ENCODE assay signal across 1 cellular context in the genomic region with DNA sequence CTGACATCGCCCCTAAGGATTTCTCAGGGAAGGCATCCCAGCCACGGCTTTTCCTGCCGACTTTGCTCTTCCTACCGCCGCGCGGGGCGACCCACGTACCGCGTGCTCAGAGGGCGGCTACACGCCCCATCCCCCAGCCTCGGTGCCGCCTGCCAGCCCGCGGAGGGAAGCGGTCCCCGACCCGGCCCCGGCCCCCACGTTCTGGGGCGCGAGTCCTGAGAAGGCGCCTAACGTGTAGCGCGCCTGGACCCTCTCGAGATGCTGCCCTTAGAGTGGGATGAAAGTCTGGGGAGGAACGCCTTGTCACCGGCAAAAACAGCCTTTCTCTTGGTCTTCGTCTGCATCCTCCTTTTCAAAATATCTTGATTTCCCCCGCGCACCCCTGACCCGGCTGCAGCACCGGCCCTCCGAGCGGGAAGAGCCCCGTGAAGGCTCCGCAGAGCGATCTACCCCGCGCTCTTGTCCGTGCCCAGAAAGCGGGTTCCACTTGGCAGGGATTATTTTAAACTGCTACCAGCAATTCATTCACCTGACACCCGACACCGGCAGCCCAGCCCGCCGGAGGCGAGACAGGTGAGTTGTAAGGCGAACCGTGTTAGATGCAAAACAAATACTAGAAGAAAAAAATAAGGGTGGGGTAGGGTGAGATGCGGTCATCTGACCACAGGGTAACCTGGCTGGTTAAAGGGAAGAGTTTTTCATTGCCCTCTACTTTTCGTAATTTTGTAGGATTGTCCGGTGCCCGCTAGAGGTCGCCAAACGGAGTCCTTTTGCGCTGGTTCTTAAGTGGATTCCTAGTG.
A peak's percentile ranks its signal among the peaks of the same experiment; 100 is the strongest.
TF ChIP-seq lines count a peak whose summit lies in the region.

No MANE protein-coding gene starts in this region.

TF ChIP-seq in HepG2, 621 proteins besides CTCF, POLR2A, EP300 and RAD21 (continued from another document and continues in another):
- TF ChIP-seq, protein P1, sequence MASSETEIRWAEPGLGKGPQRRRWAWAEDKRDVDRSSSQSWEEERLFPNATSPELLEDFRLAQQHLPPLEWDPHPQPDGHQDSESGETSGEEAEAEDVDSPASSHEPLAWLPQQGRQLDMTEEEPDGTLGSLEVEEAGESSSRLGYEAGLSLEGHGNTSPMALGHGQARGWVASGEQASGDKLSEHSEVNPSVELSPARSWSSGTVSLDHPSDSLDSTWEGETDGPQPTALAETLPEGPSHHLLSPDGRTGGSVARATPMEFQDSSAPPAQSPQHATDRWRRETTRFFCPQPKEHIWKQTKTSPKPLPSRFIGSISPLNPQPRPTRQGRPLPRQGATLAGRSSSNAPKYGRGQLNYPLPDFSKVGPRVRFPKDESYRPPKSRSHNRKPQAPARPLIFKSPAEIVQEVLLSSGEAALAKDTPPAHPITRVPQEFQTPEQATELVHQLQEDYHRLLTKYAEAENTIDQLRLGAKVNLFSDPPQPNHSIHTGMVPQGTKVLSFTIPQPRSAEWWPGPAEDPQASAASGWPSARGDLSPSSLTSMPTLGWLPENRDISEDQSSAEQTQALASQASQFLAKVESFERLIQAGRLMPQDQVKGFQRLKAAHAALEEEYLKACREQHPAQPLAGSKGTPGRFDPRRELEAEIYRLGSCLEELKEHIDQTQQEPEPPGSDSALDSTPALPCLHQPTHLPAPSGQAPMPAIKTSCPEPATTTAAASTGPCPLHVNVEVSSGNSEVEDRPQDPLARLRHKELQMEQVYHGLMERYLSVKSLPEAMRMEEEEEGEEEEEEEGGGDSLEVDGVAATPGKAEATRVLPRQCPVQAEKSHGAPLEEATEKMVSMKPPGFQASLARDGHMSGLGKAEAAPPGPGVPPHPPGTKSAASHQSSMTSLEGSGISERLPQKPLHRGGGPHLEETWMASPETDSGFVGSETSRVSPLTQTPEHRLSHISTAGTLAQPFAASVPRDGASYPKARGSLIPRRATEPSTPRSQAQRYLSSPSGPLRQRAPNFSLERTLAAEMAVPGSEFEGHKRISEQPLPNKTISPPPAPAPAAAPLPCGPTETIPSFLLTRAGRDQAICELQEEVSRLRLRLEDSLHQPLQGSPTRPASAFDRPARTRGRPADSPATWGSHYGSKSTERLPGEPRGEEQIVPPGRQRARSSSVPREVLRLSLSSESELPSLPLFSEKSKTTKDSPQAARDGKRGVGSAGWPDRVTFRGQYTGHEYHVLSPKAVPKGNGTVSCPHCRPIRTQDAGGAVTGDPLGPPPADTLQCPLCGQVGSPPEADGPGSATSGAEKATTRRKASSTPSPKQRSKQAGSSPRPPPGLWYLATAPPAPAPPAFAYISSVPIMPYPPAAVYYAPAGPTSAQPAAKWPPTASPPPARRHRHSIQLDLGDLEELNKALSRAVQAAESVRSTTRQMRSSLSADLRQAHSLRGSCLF (CRISPR knock-in tag; IDR thresholded peaks at IDR 0.05; ENCODE audit: borderline replicate concordance): no peak
- no peak for TF ChIP-seq TEAD2 (CRISPR knock-in tag; IDR thresholded peaks at IDR 0.05)
- TF ChIP-seq ZNF772 (CRISPR knock-in tag; IDR thresholded peaks at IDR 0.05): no peak; the same call in 1 of the 2 replicates
- TF ChIP-seq NR2F1 (CRISPR knock-in tag; IDR thresholded peaks at IDR 0.05): no peak
- TF ChIP-seq, protein P2, sequence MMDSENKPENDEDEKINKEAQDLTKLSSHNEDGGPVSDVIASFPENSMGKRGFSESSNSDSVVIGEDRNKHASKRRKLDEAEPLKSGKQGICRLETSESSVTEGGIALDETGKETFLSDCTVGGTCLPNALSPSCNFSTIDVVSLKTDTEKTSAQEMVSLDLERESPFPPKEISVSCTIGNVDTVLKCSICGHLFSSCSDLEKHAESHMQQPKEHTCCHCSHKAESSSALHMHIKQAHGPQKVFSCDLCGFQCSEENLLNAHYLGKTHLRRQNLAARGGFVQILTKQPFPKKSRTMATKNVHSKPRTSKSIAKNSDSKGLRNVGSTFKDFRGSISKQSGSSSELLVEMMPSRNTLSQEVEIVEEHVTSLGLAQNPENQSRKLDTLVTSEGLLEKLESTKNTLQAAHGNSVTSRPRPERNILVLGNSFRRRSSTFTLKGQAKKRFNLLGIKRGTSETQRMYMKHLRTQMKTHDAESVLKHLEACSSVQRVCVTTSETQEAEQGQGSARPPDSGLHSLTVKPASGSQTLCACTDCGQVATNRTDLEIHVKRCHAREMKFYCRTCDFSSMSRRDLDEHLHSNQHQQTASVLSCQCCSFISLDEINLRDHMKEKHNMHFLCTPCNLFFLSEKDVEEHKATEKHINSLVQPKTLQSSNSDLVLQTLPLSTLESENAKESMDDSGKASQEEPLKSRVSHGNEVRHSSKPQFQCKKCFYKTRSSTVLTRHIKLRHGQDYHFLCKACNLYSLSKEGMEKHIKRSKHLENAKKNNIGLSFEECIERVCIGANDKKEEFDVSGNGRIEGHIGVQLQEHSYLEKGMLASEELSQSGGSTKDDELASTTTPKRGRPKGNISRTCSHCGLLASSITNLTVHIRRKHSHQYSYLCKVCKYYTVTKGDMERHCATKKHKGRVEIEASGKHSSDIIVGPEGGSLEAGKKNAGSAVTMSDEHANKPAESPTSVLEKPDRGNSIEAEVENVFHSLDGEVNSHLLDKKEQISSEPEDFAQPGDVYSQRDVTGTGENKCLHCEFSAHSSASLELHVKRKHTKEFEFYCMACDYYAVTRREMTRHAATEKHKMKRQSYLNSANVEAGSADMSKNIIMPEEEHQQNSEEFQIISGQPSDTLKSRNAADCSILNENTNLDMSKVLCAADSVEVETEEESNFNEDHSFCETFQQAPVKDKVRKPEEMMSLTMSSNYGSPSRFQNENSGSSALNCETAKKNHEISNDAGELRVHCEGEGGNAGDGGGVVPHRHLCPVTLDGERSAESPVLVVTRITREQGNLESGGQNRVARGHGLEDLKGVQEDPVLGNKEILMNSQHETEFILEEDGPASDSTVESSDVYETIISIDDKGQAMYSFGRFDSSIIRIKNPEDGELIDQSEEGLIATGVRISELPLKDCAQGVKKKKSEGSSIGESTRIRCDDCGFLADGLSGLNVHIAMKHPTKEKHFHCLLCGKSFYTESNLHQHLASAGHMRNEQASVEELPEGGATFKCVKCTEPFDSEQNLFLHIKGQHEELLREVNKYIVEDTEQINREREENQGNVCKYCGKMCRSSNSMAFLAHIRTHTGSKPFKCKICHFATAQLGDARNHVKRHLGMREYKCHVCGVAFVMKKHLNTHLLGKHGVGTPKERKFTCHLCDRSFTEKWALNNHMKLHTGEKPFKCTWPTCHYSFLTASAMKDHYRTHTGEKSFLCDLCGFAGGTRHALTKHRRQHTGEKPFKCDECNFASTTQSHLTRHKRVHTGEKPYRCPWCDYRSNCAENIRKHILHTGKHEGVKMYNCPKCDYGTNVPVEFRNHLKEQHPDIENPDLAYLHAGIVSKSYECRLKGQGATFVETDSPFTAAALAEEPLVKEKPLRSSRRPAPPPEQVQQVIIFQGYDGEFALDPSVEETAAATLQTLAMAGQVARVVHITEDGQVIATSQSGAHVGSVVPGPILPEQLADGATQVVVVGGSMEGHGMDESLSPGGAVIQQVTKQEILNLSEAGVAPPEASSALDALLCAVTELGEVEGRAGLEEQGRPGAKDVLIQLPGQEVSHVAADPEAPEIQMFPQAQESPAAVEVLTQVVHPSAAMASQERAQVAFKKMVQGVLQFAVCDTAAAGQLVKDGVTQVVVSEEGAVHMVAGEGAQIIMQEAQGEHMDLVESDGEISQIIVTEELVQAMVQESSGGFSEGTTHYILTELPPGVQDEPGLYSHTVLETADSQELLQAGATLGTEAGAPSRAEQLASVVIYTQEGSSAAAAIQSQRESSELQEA (CRISPR knock-in tag; IDR thresholded peaks at IDR 0.05; ENCODE audit: not compliant biosample characterization): peak; percentile 93
- TF ChIP-seq, protein P3, sequence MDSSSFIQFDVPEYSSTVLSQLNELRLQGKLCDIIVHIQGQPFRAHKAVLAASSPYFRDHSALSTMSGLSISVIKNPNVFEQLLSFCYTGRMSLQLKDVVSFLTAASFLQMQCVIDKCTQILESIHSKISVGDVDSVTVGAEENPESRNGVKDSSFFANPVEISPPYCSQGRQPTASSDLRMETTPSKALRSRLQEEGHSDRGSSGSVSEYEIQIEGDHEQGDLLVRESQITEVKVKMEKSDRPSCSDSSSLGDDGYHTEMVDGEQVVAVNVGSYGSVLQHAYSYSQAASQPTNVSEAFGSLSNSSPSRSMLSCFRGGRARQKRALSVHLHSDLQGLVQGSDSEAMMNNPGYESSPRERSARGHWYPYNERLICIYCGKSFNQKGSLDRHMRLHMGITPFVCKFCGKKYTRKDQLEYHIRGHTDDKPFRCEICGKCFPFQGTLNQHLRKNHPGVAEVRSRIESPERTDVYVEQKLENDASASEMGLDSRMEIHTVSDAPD (CRISPR knock-in tag; IDR thresholded peaks at IDR 0.05): no peak
- TF ChIP-seq KLF15 (CRISPR knock-in tag; IDR thresholded peaks at IDR 0.05; ENCODE audit: borderline replicate concordance): no peak
- TF ChIP-seq, protein P4, sequence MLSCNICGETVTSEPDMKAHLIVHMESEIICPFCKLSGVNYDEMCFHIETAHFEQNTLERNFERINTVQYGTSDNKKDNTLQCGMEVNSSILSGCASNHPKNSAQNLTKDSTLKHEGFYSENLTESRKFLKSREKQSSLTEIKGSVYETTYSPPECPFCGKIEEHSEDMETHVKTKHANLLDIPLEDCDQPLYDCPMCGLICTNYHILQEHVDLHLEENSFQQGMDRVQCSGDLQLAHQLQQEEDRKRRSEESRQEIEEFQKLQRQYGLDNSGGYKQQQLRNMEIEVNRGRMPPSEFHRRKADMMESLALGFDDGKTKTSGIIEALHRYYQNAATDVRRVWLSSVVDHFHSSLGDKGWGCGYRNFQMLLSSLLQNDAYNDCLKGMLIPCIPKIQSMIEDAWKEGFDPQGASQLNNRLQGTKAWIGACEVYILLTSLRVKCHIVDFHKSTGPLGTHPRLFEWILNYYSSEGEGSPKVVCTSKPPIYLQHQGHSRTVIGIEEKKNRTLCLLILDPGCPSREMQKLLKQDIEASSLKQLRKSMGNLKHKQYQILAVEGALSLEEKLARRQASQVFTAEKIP (CRISPR knock-in tag; IDR thresholded peaks at IDR 0.05; ENCODE audit: borderline replicate concordance): no peak
- TF ChIP-seq, protein P5, sequence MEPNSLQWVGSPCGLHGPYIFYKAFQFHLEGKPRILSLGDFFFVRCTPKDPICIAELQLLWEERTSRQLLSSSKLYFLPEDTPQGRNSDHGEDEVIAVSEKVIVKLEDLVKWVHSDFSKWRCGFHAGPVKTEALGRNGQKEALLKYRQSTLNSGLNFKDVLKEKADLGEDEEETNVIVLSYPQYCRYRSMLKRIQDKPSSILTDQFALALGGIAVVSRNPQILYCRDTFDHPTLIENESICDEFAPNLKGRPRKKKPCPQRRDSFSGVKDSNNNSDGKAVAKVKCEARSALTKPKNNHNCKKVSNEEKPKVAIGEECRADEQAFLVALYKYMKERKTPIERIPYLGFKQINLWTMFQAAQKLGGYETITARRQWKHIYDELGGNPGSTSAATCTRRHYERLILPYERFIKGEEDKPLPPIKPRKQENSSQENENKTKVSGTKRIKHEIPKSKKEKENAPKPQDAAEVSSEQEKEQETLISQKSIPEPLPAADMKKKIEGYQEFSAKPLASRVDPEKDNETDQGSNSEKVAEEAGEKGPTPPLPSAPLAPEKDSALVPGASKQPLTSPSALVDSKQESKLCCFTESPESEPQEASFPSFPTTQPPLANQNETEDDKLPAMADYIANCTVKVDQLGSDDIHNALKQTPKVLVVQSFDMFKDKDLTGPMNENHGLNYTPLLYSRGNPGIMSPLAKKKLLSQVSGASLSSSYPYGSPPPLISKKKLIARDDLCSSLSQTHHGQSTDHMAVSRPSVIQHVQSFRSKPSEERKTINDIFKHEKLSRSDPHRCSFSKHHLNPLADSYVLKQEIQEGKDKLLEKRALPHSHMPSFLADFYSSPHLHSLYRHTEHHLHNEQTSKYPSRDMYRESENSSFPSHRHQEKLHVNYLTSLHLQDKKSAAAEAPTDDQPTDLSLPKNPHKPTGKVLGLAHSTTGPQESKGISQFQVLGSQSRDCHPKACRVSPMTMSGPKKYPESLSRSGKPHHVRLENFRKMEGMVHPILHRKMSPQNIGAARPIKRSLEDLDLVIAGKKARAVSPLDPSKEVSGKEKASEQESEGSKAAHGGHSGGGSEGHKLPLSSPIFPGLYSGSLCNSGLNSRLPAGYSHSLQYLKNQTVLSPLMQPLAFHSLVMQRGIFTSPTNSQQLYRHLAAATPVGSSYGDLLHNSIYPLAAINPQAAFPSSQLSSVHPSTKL (CRISPR knock-in tag; IDR thresholded peaks at IDR 0.05): peak; percentile 55
- TF ChIP-seq ZNF33B (CRISPR knock-in tag; IDR thresholded peaks at IDR 0.05): 0 out of 2 replicates have a peak, but pooled peaks have one; percentile 46
- no peak for TF ChIP-seq SSRP1 (CRISPR knock-in tag; IDR thresholded peaks at IDR 0.05)
- TF ChIP-seq NR2F2 (IDR thresholded peaks at IDR 0.05; ENCODE audit: borderline replicate concordance, low read depth): no peak
- TF ChIP-seq, protein P6, sequence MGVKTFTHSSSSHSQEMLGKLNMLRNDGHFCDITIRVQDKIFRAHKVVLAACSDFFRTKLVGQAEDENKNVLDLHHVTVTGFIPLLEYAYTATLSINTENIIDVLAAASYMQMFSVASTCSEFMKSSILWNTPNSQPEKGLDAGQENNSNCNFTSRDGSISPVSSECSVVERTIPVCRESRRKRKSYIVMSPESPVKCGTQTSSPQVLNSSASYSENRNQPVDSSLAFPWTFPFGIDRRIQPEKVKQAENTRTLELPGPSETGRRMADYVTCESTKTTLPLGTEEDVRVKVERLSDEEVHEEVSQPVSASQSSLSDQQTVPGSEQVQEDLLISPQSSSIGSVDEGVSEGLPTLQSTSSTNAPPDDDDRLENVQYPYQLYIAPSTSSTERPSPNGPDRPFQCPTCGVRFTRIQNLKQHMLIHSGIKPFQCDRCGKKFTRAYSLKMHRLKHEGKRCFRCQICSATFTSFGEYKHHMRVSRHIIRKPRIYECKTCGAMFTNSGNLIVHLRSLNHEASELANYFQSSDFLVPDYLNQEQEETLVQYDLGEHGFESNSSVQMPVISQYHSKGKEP (CRISPR knock-in tag; IDR thresholded peaks at IDR 0.05): no peak
- TF ChIP-seq RXRA (CRISPR knock-in tag; IDR thresholded peaks at IDR 0.05): peak; percentile 50
- TF ChIP-seq, protein P7, sequence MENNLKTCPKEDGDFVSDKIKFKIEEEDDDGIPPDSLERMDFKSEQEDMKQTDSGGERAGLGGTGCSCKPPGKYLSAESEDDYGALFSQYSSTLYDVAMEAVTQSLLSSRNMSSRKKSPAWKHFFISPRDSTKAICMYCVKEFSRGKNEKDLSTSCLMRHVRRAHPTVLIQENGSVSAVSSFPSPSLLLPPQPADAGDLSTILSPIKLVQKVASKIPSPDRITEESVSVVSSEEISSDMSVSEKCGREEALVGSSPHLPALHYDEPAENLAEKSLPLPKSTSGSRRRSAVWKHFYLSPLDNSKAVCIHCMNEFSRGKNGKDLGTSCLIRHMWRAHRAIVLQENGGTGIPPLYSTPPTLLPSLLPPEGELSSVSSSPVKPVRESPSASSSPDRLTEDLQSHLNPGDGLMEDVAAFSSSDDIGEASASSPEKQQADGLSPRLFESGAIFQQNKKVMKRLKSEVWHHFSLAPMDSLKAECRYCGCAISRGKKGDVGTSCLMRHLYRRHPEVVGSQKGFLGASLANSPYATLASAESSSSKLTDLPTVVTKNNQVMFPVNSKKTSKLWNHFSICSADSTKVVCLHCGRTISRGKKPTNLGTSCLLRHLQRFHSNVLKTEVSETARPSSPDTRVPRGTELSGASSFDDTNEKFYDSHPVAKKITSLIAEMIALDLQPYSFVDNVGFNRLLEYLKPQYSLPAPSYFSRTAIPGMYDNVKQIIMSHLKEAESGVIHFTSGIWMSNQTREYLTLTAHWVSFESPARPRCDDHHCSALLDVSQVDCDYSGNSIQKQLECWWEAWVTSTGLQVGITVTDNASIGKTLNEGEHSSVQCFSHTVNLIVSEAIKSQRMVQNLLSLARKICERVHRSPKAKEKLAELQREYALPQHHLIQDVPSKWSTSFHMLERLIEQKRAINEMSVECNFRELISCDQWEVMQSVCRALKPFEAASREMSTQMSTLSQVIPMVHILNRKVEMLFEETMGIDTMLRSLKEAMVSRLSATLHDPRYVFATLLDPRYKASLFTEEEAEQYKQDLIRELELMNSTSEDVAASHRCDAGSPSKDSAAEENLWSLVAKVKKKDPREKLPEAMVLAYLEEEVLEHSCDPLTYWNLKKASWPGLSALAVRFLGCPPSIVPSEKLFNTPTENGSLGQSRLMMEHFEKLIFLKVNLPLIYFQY (CRISPR knock-in tag; IDR thresholded peaks at IDR 0.05; ENCODE audit: borderline replicate concordance): 0 out of 2 replicates have a peak, but pooled peaks have one; percentile 60
